In genomic region chr12:91999823-92000222, GRCh38 we compare ENCODE assay signal across 21 cellular contexts.
"Had no signal": no experiment of that assay in that cellular context is flagged by ENCODE, and none has a peak within 500 bp of the region (broad histone marks: within the 10 kb centered on the region; RNA-seq: fewer than 3 reads in every experiment).

No MANE protein-coding gene starts in this region.

- H3K4me3 Mint-ChIP-seq: memory B cell; nephron; stimulated activated effector memory CD8-positive, alpha-beta T cell treated with anti-CD3 and anti-CD28 coated beads, Interleukin-12 subunit alpha, Interleukin-12 subunit beta, amount 100 ng/mL, for 72 hours had no signal

- DNase-seq: dermis blood vessel endothelial cell; hypothalamus; nucleus accumbens; stimulated activated CD4-positive, alpha-beta T cell treated with anti-CD3 and anti-CD28 coated beads, Interleukin-2, amount 100 ng/mL, for 24 hours; stimulated activated CD4-positive, alpha-beta T cell treated with anti-CD3 and anti-CD28 coated beads, Interleukin-4, amount 100 ng/mL, for 24 hours; stimulated activated naive CD4-positive, alpha-beta T cell treated with Interleukin-2 at 50 U/mL for 16 hours; stomach; thyroid gland; trophoblast cell had no signal

- H3K9me3 ChIP-seq: prostate gland, right atrium auricular region, stomach, thyroid gland, vagina had no signal

- H3K27ac Mint-ChIP-seq: nephron; stimulated activated effector memory CD8-positive, alpha-beta T cell treated with anti-CD3 and anti-CD28 coated beads, Interleukin-12 subunit alpha, Interleukin-12 subunit beta, amount 100 ng/mL, for 72 hours had no signal

- FAIRE-seq: frontal cortex, keratinocyte had no signal

- H3K4me3 ChIP-seq: coronary artery, lung, prostate gland, right atrium auricular region, stomach, thyroid gland, vagina had no signal

- H3K36me3 Mint-ChIP-seq: stimulated activated effector memory CD8-positive, alpha-beta T cell treated with anti-CD3 and anti-CD28 coated beads, Interleukin-12 subunit alpha, Interleukin-12 subunit beta, amount 100 ng/mL, for 72 hours had no signal

- H3K36me3 ChIP-seq: prostate gland, right atrium auricular region, stomach, thyroid gland, vagina had no signal

- H3K4me1 ChIP-seq: prostate gland, thyroid gland had no signal

- H3K27ac ChIP-seq: coronary artery, prostate gland, right atrium auricular region, stomach, thyroid gland, vagina had no signal

- H3K27me3 Mint-ChIP-seq: memory B cell had no signal

- ATAC-seq: left lobe of liver; sciatic nerve; stimulated activated effector memory CD8-positive, alpha-beta T cell treated with anti-CD3 and anti-CD28 coated beads, Interleukin-12 subunit alpha, Interleukin-12 subunit beta, amount 100 ng/mL, for 72 hours had no signal

- H3K27me3 ChIP-seq: right atrium auricular region, stomach, thyroid gland, vagina had no signal
